Comparison of ENCODE assay signal across 15 cellular contexts in the genomic region with DNA sequence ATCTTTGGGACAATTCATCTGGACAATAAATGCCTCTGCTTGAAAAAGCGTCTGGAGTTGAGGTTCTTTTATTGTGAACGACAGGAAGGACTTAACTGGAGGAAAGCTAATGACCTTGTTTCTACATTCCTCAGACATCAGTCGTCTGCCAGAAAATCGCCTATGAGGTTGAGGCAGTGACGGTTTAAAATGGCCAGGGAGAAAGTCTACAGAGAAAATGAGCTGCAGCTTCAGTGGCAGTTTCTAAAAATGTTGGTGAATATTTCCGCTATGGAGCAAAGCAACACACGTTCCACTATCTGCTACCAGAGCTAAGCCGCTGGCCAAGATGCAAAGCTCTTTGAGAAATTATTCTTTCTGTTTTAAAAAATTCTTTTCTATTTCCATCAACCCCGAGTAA.
DNase-seq lines count a peak whose midpoint lies in the region; ATAC-seq and TF ChIP-seq lines count a peak whose summit lies in the region.
"Had no signal": no experiment of that assay in that cellular context is flagged by ENCODE, and none has a peak within 500 bp of the region (broad histone marks: within the 10 kb centered on the region; RNA-seq: fewer than 3 reads in every experiment).

No MANE protein-coding gene starts in this region.

- H2AFZ ChIP-seq in fibroblast of lung (ENCODE audit: low read length) (peak overlapping the region; percentile 25), neuron (ENCODE audit: low read depth, low read length) (peak overlapping the region; percentile 61)

- no peak overlapping the region for H3K4me3 Mint-ChIP-seq in activated CD8-positive, alpha-beta memory T cell treated with anti-CD3 and anti-CD28 coated beads, Interleukin-2, amount 10 ng/mL, durations not matched to agents 7 days and 5 days
- H3K4me3 Mint-ChIP-seq: activated naive CD4-positive, alpha-beta T cell treated with anti-CD3 and anti-CD28 coated beads, Interleukin-2, amount 10 ng/mL, durations not matched to agents 7 days and 5 days; stimulated activated memory B cell treated with anti-CD40 and anti-IgM and Interleukin-4, amounts not matched to agents 10 μg/mL and 1 μg/mL and 100 μg/mL, for 72 hours had no signal

- H4K20me1 ChIP-seq in fibroblast of lung (ENCODE audit: control insufficient read depth, extremely low read depth, insufficient read depth, low read length) = no peaks in the 10 kb centered on the region

- no peak for ATAC-seq in HG03108 (IDR thresholded peaks at IDR 0.05; ENCODE audit: unreplicated experiment)
- ATAC-seq in activated CD8-positive, alpha-beta memory T cell treated with anti-CD3 and anti-CD28 coated beads, Interleukin-2, amount 10 ng/mL, durations not matched to agents 7 days and 5 days = no peak
- ATAC-seq: right lobe of liver; stimulated activated memory B cell treated with anti-CD40 and anti-IgM and Interleukin-4, amounts not matched to agents 10 μg/mL and 1 μg/mL and 100 μg/mL, for 72 hours had no signal

- no peaks in the 10 kb centered on the region for H3K27me3 ChIP-seq in SJCRH30
- H3K27me3 ChIP-seq in fibroblast of lung (ENCODE audit: control insufficient read depth, insufficient read depth, low read length) = no peaks in the 10 kb centered on the region
- H3K27me3 ChIP-seq in neuron (ENCODE audit: insufficient read depth, low read length) = no peaks in the 10 kb centered on the region
- H3K27me3 ChIP-seq: cardiac muscle cell, right lobe of liver had no signal

- no peak overlapping the region for H3K9ac ChIP-seq in fibroblast of lung (ENCODE audit: insufficient read depth, low read length)

- CTCF ChIA-PET in activated CD8-positive, alpha-beta memory T cell treated with anti-CD3 and anti-CD28 coated beads, Interleukin-2, amount 10 ng/mL, durations not matched to agents 7 days and 5 days (lab: Charles Lee) = no interaction called here

- H3K27me3 Mint-ChIP-seq in activated CD8-positive, alpha-beta memory T cell treated with anti-CD3 and anti-CD28 coated beads, Interleukin-2, amount 10 ng/mL, durations not matched to agents 7 days and 5 days = peaks cover 18% of the 10 kb centered on the region

- no peaks in the 10 kb centered on the region for H3K79me2 ChIP-seq in fibroblast of lung (ENCODE audit: control insufficient read depth, insufficient read depth, low read length)

- H3K4me1 ChIP-seq in SJCRH30 = peaks cover 53% of the 10 kb centered on the region
- no peaks in the 10 kb centered on the region for H3K4me1 ChIP-seq in fibroblast of lung (ENCODE audit: control insufficient read depth, extremely low read depth, insufficient read depth, low read length)
- peaks cover 10% of the 10 kb centered on the region for H3K4me1 ChIP-seq in neuron (ENCODE audit: insufficient read depth, low read length)
- H3K4me1 ChIP-seq: right lobe of liver had no signal

- H3K9me3 ChIP-seq in SJCRH30 (replicated peaks) (no peaks in the 10 kb centered on the region), fibroblast of lung (ENCODE audit: control insufficient read depth, insufficient read depth, low read depth, low read length) (no peaks in the 10 kb centered on the region), neuron (ENCODE audit: low read length) (no peaks in the 10 kb centered on the region)
- H3K9me3 ChIP-seq: right lobe of liver had no signal

- H3K4me1 Mint-ChIP-seq in activated CD8-positive, alpha-beta memory T cell treated with anti-CD3 and anti-CD28 coated beads, Interleukin-2, amount 10 ng/mL, durations not matched to agents 7 days and 5 days = no peaks in the 10 kb centered on the region
- H3K4me1 Mint-ChIP-seq: activated naive CD4-positive, alpha-beta T cell treated with anti-CD3 and anti-CD28 coated beads, Interleukin-2, amount 10 ng/mL, durations not matched to agents 7 days and 5 days; stimulated activated memory B cell treated with anti-CD40 and anti-IgM and Interleukin-4, amounts not matched to agents 10 μg/mL and 1 μg/mL and 100 μg/mL, for 72 hours had no signal

- H3K4me2 ChIP-seq in fibroblast of lung (ENCODE audit: extremely low read depth, insufficient read depth, low read length) = peak overlapping the region; percentile 82

- no peaks in the 10 kb centered on the region for H3K36me3 Mint-ChIP-seq in activated CD8-positive, alpha-beta memory T cell treated with anti-CD3 and anti-CD28 coated beads, Interleukin-2, amount 10 ng/mL, durations not matched to agents 7 days and 5 days
- H3K36me3 Mint-ChIP-seq: activated naive CD4-positive, alpha-beta T cell treated with anti-CD3 and anti-CD28 coated beads, Interleukin-2, amount 10 ng/mL, durations not matched to agents 7 days and 5 days; stimulated activated memory B cell treated with anti-CD40 and anti-IgM and Interleukin-4, amounts not matched to agents 10 μg/mL and 1 μg/mL and 100 μg/mL, for 72 hours had no signal

- no peak overlapping the region for H3K4me3 ChIP-seq in SJCRH30
- H3K4me3 ChIP-seq in fibroblast of lung (replicated peaks in 1 of 4; ENCODE audit: control extremely low read depth in 1 of 4, insufficient read depth in 1 of 4, low read depth in 3 of 4, low read length in 4 of 4) = peak overlapping the region in 3 of 4 experiments; percentile 3 to 42 (median 29)
- no peak overlapping the region for H3K4me3 ChIP-seq in neuron (ENCODE audit: low read length)
- H3K4me3 ChIP-seq: cardiac muscle cell, right lobe of liver had no signal

- no peaks in the 10 kb centered on the region for H3K36me3 ChIP-seq in SJCRH30
- H3K36me3 ChIP-seq in fibroblast of lung (ENCODE audit: control insufficient read depth, insufficient read depth, low read length) = no peaks in the 10 kb centered on the region
- no peaks in the 10 kb centered on the region for H3K36me3 ChIP-seq in neuron (ENCODE audit: insufficient read depth, low read length)
- H3K36me3 ChIP-seq: cardiac muscle cell, right lobe of liver, WERI-Rb-1 had no signal

- TF ChIP-seq CTCF in fibroblast of lung (conservative IDR thresholded peaks at IDR 0.05 in 1 of 2, IDR thresholded peaks at IDR 0.05 in 1 of 2; ENCODE audit: low read depth in 1 of 2, low read length in 2 of 2) = no peak

- H3K27ac Mint-ChIP-seq in activated CD8-positive, alpha-beta memory T cell treated with anti-CD3 and anti-CD28 coated beads, Interleukin-2, amount 10 ng/mL, durations not matched to agents 7 days and 5 days = no peak overlapping the region
- H3K27ac Mint-ChIP-seq: activated naive CD4-positive, alpha-beta T cell treated with anti-CD3 and anti-CD28 coated beads, Interleukin-2, amount 10 ng/mL, durations not matched to agents 7 days and 5 days; stimulated activated memory B cell treated with anti-CD40 and anti-IgM and Interleukin-4, amounts not matched to agents 10 μg/mL and 1 μg/mL and 100 μg/mL, for 72 hours had no signal

- H3K9me3 Mint-ChIP-seq in activated CD8-positive, alpha-beta memory T cell treated with anti-CD3 and anti-CD28 coated beads, Interleukin-2, amount 10 ng/mL, durations not matched to agents 7 days and 5 days (ENCODE audit: low read depth) = no peaks in the 10 kb centered on the region
- H3K9me3 Mint-ChIP-seq: activated naive CD4-positive, alpha-beta T cell treated with anti-CD3 and anti-CD28 coated beads, Interleukin-2, amount 10 ng/mL, durations not matched to agents 7 days and 5 days; stimulated activated memory B cell treated with anti-CD40 and anti-IgM and Interleukin-4, amounts not matched to agents 10 μg/mL and 1 μg/mL and 100 μg/mL, for 72 hours had no signal

- DNase-seq in AG08395 (ENCODE audit: low spot score) (peak; percentile 26), SJCRH30 (peak in 1 of 2 experiments; percentile 41), fibroblast of lung (ENCODE audit: low read depth in 2 of 2) (peak; percentile 18 to 29), NCI-H2081 (lab: John Stamatoyannopoulos, UW) (no peak), posterior vena cava (ENCODE audit: low spot score) (no peak)
- no peak for DNase-seq in activated CD8-positive, alpha-beta memory T cell treated with anti-CD3 and anti-CD28 coated beads, Interleukin-2, amount 10 ng/mL, durations not matched to agents 7 days and 5 days
- DNase-seq: activated naive CD4-positive, alpha-beta T cell treated with anti-CD3 and anti-CD28 coated beads, Interleukin-2, amount 10 ng/mL, durations not matched to agents 7 days and 5 days; kidney glomerular epithelial cell; NCI-H1105 treated with DMSO at 0.1 percent for 48 hours; right lobe of liver; WERI-Rb-1 had no signal

- intact Hi-C loops in posterior vena cava (cut with DNase I) = no loop called here

- peak overlapping the region; percentile 79 for H3K27ac ChIP-seq in SJCRH30
- no peak overlapping the region for H3K27ac ChIP-seq in fibroblast of lung (ENCODE audit: insufficient read depth, low read length)
- H3K27ac ChIP-seq: cardiac muscle cell, right lobe of liver, WERI-Rb-1 had no signal

Comparison
In these comparisons a context has a peak if more than half of its experiments do, and no peak if none do; other contexts are left out.
1. DNase-seq: peak in AG08395 (single experiment) and fibroblast of lung (2 of 2); none in NCI-H2081 (0 of 2), activated CD8-positive, alpha-beta memory T cell treated with anti-CD3 and anti-CD28 coated beads, Interleukin-2, amount 10 ng/mL, durations not matched to agents 7 days and 5 days (single experiment) and posterior vena cava (single experiment).
2. H3K4me3 ChIP-seq: peak in fibroblast of lung (3 of 4); none in SJCRH30 (single experiment) and neuron (single experiment).